ENCODE assay signal across 7 cellular contexts in the genomic region with DNA sequence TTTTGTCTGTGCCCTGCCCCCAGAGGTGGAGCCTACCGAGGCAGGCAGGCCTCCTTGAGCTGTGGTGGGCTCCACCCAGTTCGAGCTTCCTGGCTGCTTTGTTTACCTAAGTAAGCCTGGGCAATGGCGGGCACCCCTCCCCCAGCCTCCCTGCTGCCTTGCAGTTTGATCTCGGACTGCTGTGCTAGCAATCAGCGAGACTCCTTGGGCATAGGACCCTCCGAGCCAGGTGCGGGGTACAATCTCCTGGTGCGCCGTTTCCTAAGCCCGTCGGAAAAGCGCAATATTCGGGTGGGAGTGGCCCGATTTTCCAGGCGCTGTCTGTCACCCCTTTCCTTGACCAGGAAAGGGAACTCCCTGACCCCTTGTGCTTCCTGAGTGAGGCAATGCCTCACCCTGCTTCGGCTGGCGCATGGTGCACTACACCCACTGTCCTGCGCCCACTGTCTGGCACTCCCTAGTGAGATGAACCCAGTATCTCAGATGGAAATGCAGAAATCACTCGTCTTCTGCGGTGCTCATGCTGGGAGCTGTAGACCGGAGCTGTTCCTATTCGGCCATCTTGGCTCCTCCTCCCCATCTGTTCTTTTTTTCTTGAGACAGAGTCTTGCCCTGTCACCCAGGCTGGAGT. TPM values are rescaled to one million over a fixed set of nuclear protein-coding genes. Genes with fewer than 3 reads are reported as not detected.
DNase-seq lines count a peak whose midpoint lies in the region; ATAC-seq lines count a peak whose summit lies in the region.
"Not testable (repeated sequence)": the region's sequence is repeated elsewhere in the genome, so short reads cannot be mapped to it uniquely, and the experiment has no call there.

No MANE protein-coding gene starts in this region.

- not testable (repeated sequence) for H3K23ac ChIP-seq in mesendoderm (ENCODE audit: low read length)

- H2BK5ac ChIP-seq in mesendoderm (ENCODE audit: low read length): not testable (repeated sequence)

- not testable (repeated sequence) for H3K4ac ChIP-seq in mesendoderm (ENCODE audit: low read depth, low read length)

- H3K4me1 ChIP-seq in HUES6 (ENCODE audit: control insufficient read depth, insufficient read depth, low read length); NT2/D1 (ENCODE audit: insufficient read depth, insufficient read length); mesendoderm (ENCODE audit: control insufficient read depth, low read depth, low read length): not testable (repeated sequence)

- H3K27me3 Mint-ChIP-seq in activated CD4-positive, alpha-beta T cell treated with anti-CD3 and anti-CD28 coated beads for 36 hours: not testable (repeated sequence)
- peaks cover 13% of the 10 kb centered on the region for H3K27me3 Mint-ChIP-seq in activated naive CD4-positive, alpha-beta T cell treated with anti-CD3 and anti-CD28 coated beads, Interleukin-2, amount 10 ng/mL, durations not matched to agents 7 days and 5 days

- H3K4me1 Mint-ChIP-seq in activated CD4-positive, alpha-beta T cell treated with anti-CD3 and anti-CD28 coated beads for 36 hours: peaks cover 21% of the 10 kb centered on the region
- H3K4me1 Mint-ChIP-seq in activated naive CD4-positive, alpha-beta T cell treated with anti-CD3 and anti-CD28 coated beads, Interleukin-2, amount 10 ng/mL, durations not matched to agents 7 days and 5 days: peaks cover 43% of the 10 kb centered on the region

- not testable (repeated sequence) for H4K8ac ChIP-seq in mesendoderm (ENCODE audit: low read depth, low read length)

- DNase-seq in DMS53 (lab: John Stamatoyannopoulos, UW): peak; percentile 62
- DNase-seq in NT2/D1 (ENCODE audit: low read depth, low spot score); mesendoderm: not testable (repeated sequence)
- DNase-seq in activated CD4-positive, alpha-beta T cell treated with anti-CD3 and anti-CD28 coated beads for 36 hours: peak; percentile 14
- peak; percentile 74 for DNase-seq in activated naive CD4-positive, alpha-beta T cell treated with anti-CD3 and anti-CD28 coated beads, Interleukin-2, amount 10 ng/mL, durations not matched to agents 7 days and 5 days
- peak; percentile 35 for DNase-seq in left cardiac atrium

- H3K27me3 ChIP-seq in HUES6 (ENCODE audit: control insufficient read depth, insufficient read depth, low read length); NT2/D1 (ENCODE audit: insufficient read depth, insufficient read length); mesendoderm (ENCODE audit: insufficient read depth, low read length, poor library complexity): not testable (repeated sequence)

- peak overlapping the region; percentile 74 for H3K9ac ChIP-seq in HUES6 (ENCODE audit: low read length)
- peak overlapping the region; percentile 32 for H3K9ac ChIP-seq in NT2/D1 (ENCODE audit: insufficient read length, low read depth)
- H3K9ac ChIP-seq in mesendoderm (ENCODE audit: low read length): not testable (repeated sequence)

- H3K9me3 ChIP-seq in HUES6 (ENCODE audit: control insufficient read depth, insufficient read depth, low read depth, low read length); NT2/D1 (ENCODE audit: insufficient read depth, low read length): not testable (repeated sequence)

- H3K36me3 Mint-ChIP-seq in activated CD4-positive, alpha-beta T cell treated with anti-CD3 and anti-CD28 coated beads for 36 hours (ENCODE audit: low read depth): peaks cover 13% of the 10 kb centered on the region
- H3K36me3 Mint-ChIP-seq in activated naive CD4-positive, alpha-beta T cell treated with anti-CD3 and anti-CD28 coated beads, Interleukin-2, amount 10 ng/mL, durations not matched to agents 7 days and 5 days: peaks cover 34% of the 10 kb centered on the region

- not testable (repeated sequence) for H3K4me2 ChIP-seq in mesendoderm (ENCODE audit: low read length)

- H3K79me2 ChIP-seq in mesendoderm (ENCODE audit: control insufficient read depth, insufficient read depth, low read length): not testable (repeated sequence)

- WGBS in mesendoderm (ENCODE audit: extremely low coverage, insufficient coverage, low lambda C conversion rate): no CpG with 5 or more reads among the region's 22 CpGs

- not testable (repeated sequence) for H3K79me1 ChIP-seq in mesendoderm (ENCODE audit: low read length)

- H3K56ac ChIP-seq in mesendoderm (ENCODE audit: low read length): peak overlapping the region; percentile 34

- not testable (repeated sequence) for H3K9me3 Mint-ChIP-seq in activated CD4-positive, alpha-beta T cell treated with anti-CD3 and anti-CD28 coated beads for 36 hours (ENCODE audit: low read depth); activated naive CD4-positive, alpha-beta T cell treated with anti-CD3 and anti-CD28 coated beads, Interleukin-2, amount 10 ng/mL, durations not matched to agents 7 days and 5 days

- not testable (repeated sequence) for ATAC-seq in activated CD4-positive, alpha-beta T cell treated with anti-CD3 and anti-CD28 coated beads for 36 hours; left cardiac atrium

- not testable (repeated sequence) for H4K5ac ChIP-seq in mesendoderm (ENCODE audit: low read length)

- H3K36me3 ChIP-seq in HUES6 (ENCODE audit: control insufficient read depth, insufficient read depth, low read length); mesendoderm (ENCODE audit: control insufficient read depth, insufficient read depth, low read length): not testable (repeated sequence)
- H3K36me3 ChIP-seq in NT2/D1 (ENCODE audit: insufficient read depth, insufficient read length, low read length): peaks cover 12% of the 10 kb centered on the region

- intact Hi-C loops in activated CD4-positive, alpha-beta T cell treated with anti-CD3 and anti-CD28 coated beads for 36 hours (cut with DNase I, micrococcal nuclease); left cardiac atrium (cut with DNase I): not testable (repeated sequence)

- not testable (repeated sequence) for H2BK120ac ChIP-seq in mesendoderm (ENCODE audit: low read depth, low read length)

- not testable (repeated sequence) for H3K27ac Mint-ChIP-seq in activated CD4-positive, alpha-beta T cell treated with anti-CD3 and anti-CD28 coated beads for 36 hours
- H3K27ac Mint-ChIP-seq in activated naive CD4-positive, alpha-beta T cell treated with anti-CD3 and anti-CD28 coated beads, Interleukin-2, amount 10 ng/mL, durations not matched to agents 7 days and 5 days: peak overlapping the region; percentile 84

- H2AK5ac ChIP-seq in mesendoderm (ENCODE audit: low read length): not testable (repeated sequence)

- POLR2A ChIA-PET in activated CD4-positive, alpha-beta T cell treated with anti-CD3 and anti-CD28 coated beads for 36 hours (lab: Charles Lee): not testable (repeated sequence)

- H3K27ac ChIP-seq in HUES6 (ENCODE audit: low read depth, low read length): peak overlapping the region; percentile 60; the same call in 1 of the 2 replicates
- not testable (repeated sequence) for H3K27ac ChIP-seq in mesendoderm (ENCODE audit: low read depth, low read length)

- H3K4me3 ChIP-seq in HUES6 (ENCODE audit: low read depth, low read length): peak overlapping the region; percentile 59
- not testable (repeated sequence) for H3K4me3 ChIP-seq in NT2/D1 (ENCODE audit: insufficient read length, low read depth); mesendoderm (ENCODE audit: low read length)

- CTCF ChIA-PET in activated CD4-positive, alpha-beta T cell treated with anti-CD3 and anti-CD28 coated beads for 36 hours (lab: Charles Lee): not testable (repeated sequence)
- CTCF ChIA-PET in activated naive CD4-positive, alpha-beta T cell treated with anti-CD3 and anti-CD28 coated beads, Interleukin-2, amount 10 ng/mL, durations not matched to agents 7 days and 5 days (lab: Charles Lee): interaction anchor here (1.2 kb wide), 1 partner anchor 22 kb away, joined by 3 read pairs; no protein-coding TSS in a partner anchor

- not testable (repeated sequence) for H2BK15ac ChIP-seq in mesendoderm (replicated peaks; ENCODE audit: low read depth)

- H3K4me3 Mint-ChIP-seq in activated CD4-positive, alpha-beta T cell treated with anti-CD3 and anti-CD28 coated beads for 36 hours; activated naive CD4-positive, alpha-beta T cell treated with anti-CD3 and anti-CD28 coated beads, Interleukin-2, amount 10 ng/mL, durations not matched to agents 7 days and 5 days: not testable (repeated sequence)

- not testable (repeated sequence) for H3K18ac ChIP-seq in mesendoderm (ENCODE audit: low read length)

RNA-seq across cellular contexts. Expression of gene MAPKAPK5, which starts 7.2 kb away (rescaled TPM):
- 10 to 100 TPM; 47.5 to 57.5 TPM for total RNA-seq in activated CD4-positive, alpha-beta T cell treated with anti-CD3 and anti-CD28 coated beads for 36 hours
- 10 to 100 TPM; 24.2 to 31.6 TPM for total RNA-seq in left cardiac atrium
- polyA plus RNA-seq in mesendoderm (2013, experiment 1 of 2): 35.8 TPM
- 34.7 TPM for polyA plus RNA-seq in mesendoderm (2013, experiment 2 of 2)
